11 cellular contexts compared by ENCODE assay signal in genomic region chr19:58054792-58055482, GRCh38. TPM values are rescaled to one million over a fixed set of nuclear protein-coding genes. Genes with fewer than 3 reads are reported as not detected.
DNase-seq lines count a peak whose midpoint lies in the region; ATAC-seq and TF ChIP-seq lines count a peak whose summit lies in the region.
"Had no signal": no experiment of that assay in that cellular context is flagged by ENCODE, and none has a peak within 500 bp of the region (broad histone marks: within the 10 kb centered on the region; RNA-seq: fewer than 3 reads in every experiment).

No MANE protein-coding gene starts in this region.

- H3K27me3 Mint-ChIP-seq in endodermal cell (ENCODE audit: insufficient read depth) = peaks cover 20% of the 10 kb centered on the region
- peaks cover 18% of the 10 kb centered on the region for H3K27me3 Mint-ChIP-seq in activated CD4-positive, alpha-beta memory T cell treated with anti-CD3 and anti-CD28 coated beads for 36 hours

- DNase-seq in cardiac muscle cell (ENCODE audit: low read depth in 1 of 2, low spot score in 1 of 2) (peak; percentile 34 to 38), Right ventricle myocardium inferior (ENCODE audit: missing footprints) (no peak), endodermal cell (peak; percentile 66), aorta (peak in 1 of 2 donors; percentile 67), posterior vena cava (ENCODE audit: low spot score) (no peak)
- no peak for DNase-seq in activated CD4-positive, alpha-beta memory T cell treated with anti-CD3 and anti-CD28 coated beads for 36 hours
- DNase-seq: DND-41; stimulated activated CD4-positive, alpha-beta T cell treated with anti-CD3 and anti-CD28 coated beads, Interleukin-4, amount 100 ng/mL, for 1 hour had no signal

- CTCF ChIA-PET in activated CD4-positive, alpha-beta memory T cell treated with anti-CD3 and anti-CD28 coated beads for 36 hours (lab: Charles Lee) = no interaction called here

- H3K9me3 Mint-ChIP-seq in endodermal cell = peaks cover 78% of the 10 kb centered on the region
- H3K9me3 Mint-ChIP-seq in activated CD4-positive, alpha-beta memory T cell treated with anti-CD3 and anti-CD28 coated beads for 36 hours = peaks cover 52% of the 10 kb centered on the region

- intact Hi-C loops in Right ventricle myocardium inferior (cut with DNase I) (loop anchor here (5.0 kb wide), 1 partner anchor 53 kb away; the partner anchor contains the start of gene ZNF606), aorta (cut with DNase I) (loop anchor here in 1 of 2 donors (5.0 kb wide), 1 partner anchor 42 kb away; the partner anchor contains the start of gene ZSCAN18), posterior vena cava (cut with DNase I) (no loop called here)
- intact Hi-C loops in activated CD4-positive, alpha-beta memory T cell treated with anti-CD3 and anti-CD28 coated beads for 36 hours (cut with micrococcal nuclease) = no loop called here

- H3K4me3 ChIP-seq in cardiac muscle cell (no peak overlapping the region), endodermal cell (ENCODE audit: low read length) (no peak overlapping the region), mucosa of rectum (ENCODE audit: low read length in 2 of 2) (peak overlapping the region; percentile 39 to 48), aorta (ENCODE audit: low read length in 2 of 2) (peak overlapping the region; percentile 15 to 20)

- H3K9me3 ChIP-seq in cardiac muscle cell (ENCODE audit: low read depth) = no peaks in the 10 kb centered on the region
- H3K9me3 ChIP-seq in endodermal cell (ENCODE audit: control insufficient read depth, low read length) = peaks cover 10% of the 10 kb centered on the region
- H3K9me3 ChIP-seq in mucosa of rectum (ENCODE audit: control insufficient read depth in 2 of 2, low read length in 2 of 2) = peaks cover 3 to 5% of the 10 kb centered on the region in 2 donors
- no peaks in the 10 kb centered on the region for H3K9me3 ChIP-seq in aorta (ENCODE audit: control insufficient read depth, low read length)

- H3K27ac Mint-ChIP-seq in endodermal cell = peak overlapping the region; percentile 64
- H3K27ac Mint-ChIP-seq in activated CD4-positive, alpha-beta memory T cell treated with anti-CD3 and anti-CD28 coated beads for 36 hours = no peak overlapping the region

- H3K27me3 ChIP-seq in cardiac muscle cell (no peaks in the 10 kb centered on the region), endodermal cell (ENCODE audit: control insufficient read depth, insufficient read depth, low read length, poor library complexity, severe bottlenecking) (no peaks in the 10 kb centered on the region), mucosa of rectum (ENCODE audit: control insufficient read depth in 2 of 2, insufficient read depth in 2 of 2, low read length in 2 of 2) (no peaks in the 10 kb centered on the region), aorta (ENCODE audit: control insufficient read depth in 1 of 2, insufficient read depth in 2 of 2, low read length in 1 of 2) (no peaks in the 10 kb centered on the region)

- no peak overlapping the region for H3K27ac ChIP-seq in cardiac muscle cell
- H3K27ac ChIP-seq in endodermal cell (ENCODE audit: low read depth, low read length) = no peak overlapping the region
- peak overlapping the region in 1 of 2 donors; percentile 43 for H3K27ac ChIP-seq in mucosa of rectum (ENCODE audit: low read depth in 2 of 2, low read length in 2 of 2)
- no peak overlapping the region for H3K27ac ChIP-seq in aorta (ENCODE audit: low read depth in 1 of 2, low read length in 2 of 2)

- POLR2A ChIA-PET in activated CD4-positive, alpha-beta memory T cell treated with anti-CD3 and anti-CD28 coated beads for 36 hours (lab: Charles Lee) = no interaction called here

- no peaks in the 10 kb centered on the region for H3K4me1 Mint-ChIP-seq in endodermal cell
- peaks cover 4% of the 10 kb centered on the region for H3K4me1 Mint-ChIP-seq in activated CD4-positive, alpha-beta memory T cell treated with anti-CD3 and anti-CD28 coated beads for 36 hours (ENCODE audit: low read depth)

- ATAC-seq in Right ventricle myocardium inferior = no peak
- no peak for ATAC-seq in aorta (ENCODE audit: low FRiP score)
- ATAC-seq in GM19324 (IDR thresholded peaks at IDR 0.05; ENCODE audit: low FRiP score, unreplicated experiment) = no peak
- ATAC-seq: Panc1 had no signal

- WGBS in endodermal cell (ENCODE audit: insufficient coverage in 1 of 2, insufficient read length in 1 of 2), 2 experiments = 74 to 83% methylated on average over 27 to 29 of the region's 29 CpGs
- WGBS in aorta, 2 donors = 12 to 14% methylated on average over 29 of the region's 29 CpGs

- H3K9ac ChIP-seq in endodermal cell (ENCODE audit: extremely low read depth, low read length, poor library complexity, severe bottlenecking) (no peak overlapping the region), mucosa of rectum (ENCODE audit: low read depth in 1 of 2, low read length in 2 of 2) (peak overlapping the region in 1 of 2 donors; percentile 2)

- TF ChIP-seq CTCF in cardiac muscle cell (IDR thresholded peaks at IDR 0.05; ENCODE audit: low read depth, low read length) (no peak), endodermal cell (conservative IDR thresholded peaks at IDR 0.05) (peak; percentile 41)

- no peaks in the 10 kb centered on the region for H3K36me3 ChIP-seq in cardiac muscle cell
- H3K36me3 ChIP-seq in endodermal cell (ENCODE audit: control insufficient read depth, insufficient read depth, low read length) = no peaks in the 10 kb centered on the region
- no peaks in the 10 kb centered on the region for H3K36me3 ChIP-seq in mucosa of rectum (ENCODE audit: control insufficient read depth in 2 of 2, insufficient read depth in 2 of 2, low read length in 2 of 2)
- no peaks in the 10 kb centered on the region for H3K36me3 ChIP-seq in aorta (ENCODE audit: control insufficient read depth in 1 of 2, insufficient read depth in 2 of 2, low read length in 1 of 2)

- peak overlapping the region; percentile 59 for H3K4me3 Mint-ChIP-seq in endodermal cell
- no peak overlapping the region for H3K4me3 Mint-ChIP-seq in activated CD4-positive, alpha-beta memory T cell treated with anti-CD3 and anti-CD28 coated beads for 36 hours

- peaks cover 5% of the 10 kb centered on the region for H3K4me1 ChIP-seq in cardiac muscle cell (ENCODE audit: low read depth)
- H3K4me1 ChIP-seq in endodermal cell (ENCODE audit: control insufficient read depth, insufficient read depth, low read length) = no peaks in the 10 kb centered on the region
- peaks cover 0 to 5% of the 10 kb centered on the region in 2 donors for H3K4me1 ChIP-seq in mucosa of rectum (ENCODE audit: control insufficient read depth in 2 of 2, insufficient read depth in 2 of 2, low read length in 2 of 2)
- H3K4me1 ChIP-seq in aorta (ENCODE audit: control insufficient read depth in 1 of 2, insufficient read depth in 2 of 2, low read length in 2 of 2) = no peaks in the 10 kb centered on the region

- peaks cover 13% of the 10 kb centered on the region for H3K36me3 Mint-ChIP-seq in endodermal cell (ENCODE audit: low read depth)
- peaks cover 37% of the 10 kb centered on the region for H3K36me3 Mint-ChIP-seq in activated CD4-positive, alpha-beta memory T cell treated with anti-CD3 and anti-CD28 coated beads for 36 hours

RNA-seq across cellular contexts. Expression of gene ZNF135, which starts 4.1 kb away (rescaled TPM):
- 11.7 and 14.0 TPM in 2 replicates for total RNA-seq in cardiac muscle cell
- polyA plus RNA-seq in cardiac muscle cell = 10.2 and 11.2 TPM in 2 replicates
- total RNA-seq in Right ventricle myocardium inferior = 3.7 TPM
- total RNA-seq in endodermal cell = 10 to 100 TPM in 1 of 2 donors, 1 to 10 TPM in 1; 9.3 to 12.0 TPM
- 3.7 TPM for polyA plus RNA-seq in endodermal cell (2013, experiment 1 of 2)
- polyA plus RNA-seq in endodermal cell (2013, experiment 2 of 2) = 2.8 TPM
- total RNA-seq in aorta = 1 to 10 TPM; 3.4 to 6.6 TPM
- 10 to 100 TPM in 1 of 2 donors, 1 to 10 TPM in 1; 2.1 to 12.8 TPM for polyA plus RNA-seq in aorta
- total RNA-seq in activated CD4-positive, alpha-beta memory T cell treated with anti-CD3 and anti-CD28 coated beads for 36 hours = under 1 TPM in 1 of 2 experiments, not detected in 1; 0.12 TPM
- total RNA-seq in posterior vena cava = 1 to 10 TPM; 4.1 to 5.5 TPM

RNA-seq across cellular contexts. Expression of gene ZSCAN1, which starts 21.1 kb away (rescaled TPM):
- total RNA-seq in cardiac muscle cell (31.9 and 38.4 TPM in 2 replicates), Right ventricle myocardium inferior (not detected), endodermal cell (1 to 10 TPM; 1.5 to 2.2 TPM), aorta (not detected), posterior vena cava (not detected)
- polyA plus RNA-seq in cardiac muscle cell (22.0 and 24.6 TPM in 2 replicates), aorta (under 1 TPM in 1 of 2 donors, not detected in 1; 0.23 TPM)
- polyA plus RNA-seq in endodermal cell (2013, experiment 1 of 2) = 1.5 TPM
- polyA plus RNA-seq in endodermal cell (2013, experiment 2 of 2) = 0.75 TPM
- total RNA-seq in activated CD4-positive, alpha-beta memory T cell treated with anti-CD3 and anti-CD28 coated beads for 36 hours = not detected

RNA-seq across cellular contexts. Expression of gene ZSCAN18, which starts 43.1 kb away (rescaled TPM):
- total RNA-seq in cardiac muscle cell = 173 and 243 TPM in 2 replicates
- 127 and 191 TPM in 2 replicates for polyA plus RNA-seq in cardiac muscle cell
- total RNA-seq in Right ventricle myocardium inferior = 65.8 TPM
- 100 to 1,000 TPM in 1 of 2 donors, 10 to 100 TPM in 1; 68.2 to 112 TPM for total RNA-seq in endodermal cell
- 94.4 TPM for polyA plus RNA-seq in endodermal cell (2013, experiment 1 of 2)
- polyA plus RNA-seq in endodermal cell (2013, experiment 2 of 2) = 74.3 TPM
- total RNA-seq in aorta = 10 to 100 TPM; 58.6 to 62.7 TPM
- 100 to 1,000 TPM in 1 of 2 donors, 10 to 100 TPM in 1; 24.0 to 104 TPM for polyA plus RNA-seq in aorta
- 10 to 100 TPM; 13.8 to 15.7 TPM for total RNA-seq in activated CD4-positive, alpha-beta memory T cell treated with anti-CD3 and anti-CD28 coated beads for 36 hours
- total RNA-seq in posterior vena cava = 10 to 100 TPM; 45.3 to 62.3 TPM

RNA-seq across cellular contexts. Expression of gene ZNF606, which starts 52.3 kb away (rescaled TPM):
- total RNA-seq in cardiac muscle cell (50.5 and 87.4 TPM in 2 replicates), Right ventricle myocardium inferior (11.8 TPM), endodermal cell (10 to 100 TPM; 25.8 to 34.7 TPM), aorta (10 to 100 TPM in 1 of 2 donors, 1 to 10 TPM in 1; 9.9 to 21.0 TPM), posterior vena cava (10 to 100 TPM in 1 of 2 donors, 1 to 10 TPM in 1; 9.0 to 10.1 TPM)
- polyA plus RNA-seq in cardiac muscle cell (30.0 and 31.2 TPM in 2 replicates), aorta (10 to 100 TPM in 1 of 2 donors, 1 to 10 TPM in 1; 4.8 to 12.0 TPM)
- polyA plus RNA-seq in endodermal cell (2013, experiment 1 of 2) = 22.0 TPM
- polyA plus RNA-seq in endodermal cell (2013, experiment 2 of 2) = 21.2 TPM
- total RNA-seq in activated CD4-positive, alpha-beta memory T cell treated with anti-CD3 and anti-CD28 coated beads for 36 hours = 1 to 10 TPM; 5.1 to 5.8 TPM

Comparison
In these comparisons a context has a peak if more than half of its experiments do, and no peak if none do; other contexts are left out.
1. DNase-seq: peak in cardiac muscle cell (2 of 2) and endodermal cell (single experiment); none in Right ventricle myocardium inferior (single experiment), activated CD4-positive, alpha-beta memory T cell treated with anti-CD3 and anti-CD28 coated beads for 36 hours (single experiment) and posterior vena cava (single experiment).
2. RNA of gene ZSCAN1, which starts 21.1 kb away (total RNA-seq): 31.9 to 38.4 TPM in cardiac muscle cell; 1.5 to 2.2 TPM in endodermal cell, not detected in posterior vena cava, not detected in Right ventricle myocardium inferior (single experiment), not detected in aorta and not detected in activated CD4-positive, alpha-beta memory T cell treated with anti-CD3 and anti-CD28 coated beads for 36 hours; every median in the first group is over 10 times any median in the second.
3. H3K4me3 ChIP-seq: peak in mucosa of rectum (2 of 2) and aorta (2 of 2); none in cardiac muscle cell (single experiment) and endodermal cell (single experiment).